In the genomic region with DNA sequence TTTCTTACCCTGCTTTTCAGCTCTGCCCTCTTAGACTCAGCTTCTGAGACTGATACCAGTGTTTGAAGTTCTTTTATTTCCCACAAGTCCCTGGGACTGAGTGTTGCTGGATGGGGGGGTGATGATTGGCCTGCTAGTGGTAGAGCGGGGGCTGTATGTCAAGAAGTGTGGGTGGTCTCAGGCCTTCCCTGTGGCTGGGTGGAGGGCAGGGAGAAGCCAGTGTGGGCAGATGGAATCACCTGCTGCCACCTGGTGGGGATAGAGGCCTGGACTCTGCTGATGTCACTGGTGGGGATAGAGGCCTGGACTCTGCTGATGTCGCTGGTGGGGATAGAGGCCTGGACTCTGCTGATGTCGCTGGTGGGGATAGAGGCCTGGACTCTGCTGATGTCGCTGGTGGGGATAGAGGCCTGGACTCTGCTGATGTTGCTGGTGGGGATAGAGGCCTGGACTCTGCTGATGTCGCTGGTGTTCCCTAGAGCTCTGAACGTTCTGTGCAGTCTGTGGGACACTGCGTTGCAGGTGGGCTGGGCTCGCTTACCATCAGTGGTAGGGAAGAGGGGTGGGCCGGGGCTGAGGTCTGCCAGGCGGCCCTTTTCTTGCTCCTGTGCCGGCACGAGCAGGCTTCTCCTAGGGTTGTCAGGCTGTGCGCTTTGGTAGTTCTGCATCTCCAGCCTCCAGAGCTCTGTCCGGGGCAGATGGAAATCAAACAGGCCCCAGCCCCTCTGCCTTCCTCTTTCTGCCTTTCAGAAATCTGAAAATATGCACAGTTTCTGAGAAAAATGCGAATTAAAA, we compare ENCODE assay signal across 1 cellular context.
TF ChIP-seq lines count a peak whose summit lies in the region.

No MANE protein-coding gene starts in this region.

TF ChIP-seq in GM23338, 12 proteins besides CTCF, POLR2A, EP300 and RAD21 (continued from another document):
- TF ChIP-seq, protein P1, sequence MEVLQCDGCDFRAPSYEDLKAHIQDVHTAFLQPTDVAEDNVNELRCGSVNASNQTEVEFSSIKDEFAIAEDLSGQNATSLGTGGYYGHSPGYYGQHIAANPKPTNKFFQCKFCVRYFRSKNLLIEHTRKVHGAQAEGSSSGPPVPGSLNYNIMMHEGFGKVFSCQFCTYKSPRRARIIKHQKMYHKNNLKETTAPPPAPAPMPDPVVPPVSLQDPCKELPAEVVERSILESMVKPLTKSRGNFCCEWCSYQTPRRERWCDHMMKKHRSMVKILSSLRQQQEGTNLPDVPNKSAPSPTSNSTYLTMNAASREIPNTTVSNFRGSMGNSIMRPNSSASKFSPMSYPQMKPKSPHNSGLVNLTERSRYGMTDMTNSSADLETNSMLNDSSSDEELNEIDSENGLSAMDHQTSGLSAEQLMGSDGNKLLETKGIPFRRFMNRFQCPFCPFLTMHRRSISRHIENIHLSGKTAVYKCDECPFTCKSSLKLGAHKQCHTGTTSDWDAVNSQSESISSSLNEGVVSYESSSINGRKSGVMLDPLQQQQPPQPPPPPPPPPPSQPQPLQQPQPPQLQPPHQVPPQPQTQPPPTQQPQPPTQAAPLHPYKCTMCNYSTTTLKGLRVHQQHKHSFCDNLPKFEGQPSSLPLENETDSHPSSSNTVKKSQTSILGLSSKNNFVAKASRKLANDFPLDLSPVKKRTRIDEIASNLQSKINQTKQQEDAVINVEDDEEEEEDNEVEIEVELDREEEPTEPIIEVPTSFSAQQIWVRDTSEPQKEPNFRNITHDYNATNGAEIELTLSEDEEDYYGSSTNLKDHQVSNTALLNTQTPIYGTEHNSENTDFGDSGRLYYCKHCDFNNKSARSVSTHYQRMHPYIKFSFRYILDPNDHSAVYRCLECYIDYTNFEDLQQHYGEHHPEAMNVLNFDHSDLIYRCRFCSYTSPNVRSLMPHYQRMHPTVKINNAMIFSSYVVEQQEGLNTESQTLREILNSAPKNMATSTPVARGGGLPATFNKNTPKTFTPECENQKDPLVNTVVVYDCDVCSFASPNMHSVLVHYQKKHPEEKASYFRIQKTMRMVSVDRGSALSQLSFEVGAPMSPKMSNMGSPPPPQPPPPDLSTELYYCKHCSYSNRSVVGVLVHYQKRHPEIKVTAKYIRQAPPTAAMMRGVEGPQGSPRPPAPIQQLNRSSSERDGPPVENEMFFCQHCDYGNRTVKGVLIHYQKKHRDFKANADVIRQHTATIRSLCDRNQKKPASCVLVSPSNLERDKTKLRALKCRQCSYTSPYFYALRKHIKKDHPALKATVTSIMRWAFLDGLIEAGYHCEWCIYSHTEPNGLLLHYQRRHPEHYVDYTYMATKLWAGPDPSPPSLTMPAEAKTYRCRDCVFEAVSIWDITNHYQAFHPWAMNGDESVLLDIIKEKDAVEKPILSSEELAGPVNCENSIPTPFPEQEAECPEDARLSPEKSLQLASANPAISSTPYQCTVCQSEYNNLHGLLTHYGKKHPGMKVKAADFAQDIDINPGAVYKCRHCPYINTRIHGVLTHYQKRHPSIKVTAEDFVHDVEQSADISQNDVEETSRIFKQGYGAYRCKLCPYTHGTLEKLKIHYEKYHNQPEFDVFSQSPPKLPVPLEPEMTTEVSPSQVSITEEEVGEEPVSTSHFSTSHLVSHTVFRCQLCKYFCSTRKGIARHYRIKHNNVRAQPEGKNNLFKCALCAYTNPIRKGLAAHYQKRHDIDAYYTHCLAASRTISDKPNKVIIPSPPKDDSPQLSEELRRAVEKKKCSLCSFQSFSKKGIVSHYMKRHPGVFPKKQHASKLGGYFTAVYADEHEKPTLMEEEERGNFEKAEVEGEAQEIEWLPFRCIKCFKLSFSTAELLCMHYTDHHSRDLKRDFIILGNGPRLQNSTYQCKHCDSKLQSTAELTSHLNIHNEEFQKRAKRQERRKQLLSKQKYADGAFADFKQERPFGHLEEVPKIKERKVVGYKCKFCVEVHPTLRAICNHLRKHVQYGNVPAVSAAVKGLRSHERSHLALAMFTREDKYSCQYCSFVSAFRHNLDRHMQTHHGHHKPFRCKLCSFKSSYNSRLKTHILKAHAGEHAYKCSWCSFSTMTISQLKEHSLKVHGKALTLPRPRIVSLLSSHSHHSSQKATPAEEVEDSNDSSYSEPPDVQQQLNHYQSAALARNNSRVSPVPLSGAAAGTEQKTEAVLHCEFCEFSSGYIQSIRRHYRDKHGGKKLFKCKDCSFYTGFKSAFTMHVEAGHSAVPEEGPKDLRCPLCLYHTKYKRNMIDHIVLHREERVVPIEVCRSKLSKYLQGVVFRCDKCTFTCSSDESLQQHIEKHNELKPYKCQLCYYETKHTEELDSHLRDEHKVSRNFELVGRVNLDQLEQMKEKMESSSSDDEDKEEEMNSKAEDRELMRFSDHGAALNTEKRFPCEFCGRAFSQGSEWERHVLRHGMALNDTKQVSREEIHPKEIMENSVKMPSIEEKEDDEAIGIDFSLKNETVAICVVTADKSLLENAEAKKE (CRISPR knock-in tag; IDR thresholded peaks at IDR 0.05): no peak
- TF ChIP-seq ZNF114 (CRISPR knock-in tag; IDR thresholded peaks at IDR 0.05): no peak
- no peak for TF ChIP-seq NANOG (IDR thresholded peaks at IDR 0.05; ENCODE audit: borderline replicate concordance)
- no peak for TF ChIP-seq CREB1 (CRISPR knock-in tag; IDR thresholded peaks at IDR 0.05; ENCODE audit: low read depth)
- no peak for TF ChIP-seq POLR2AphosphoS5 (IDR thresholded peaks at IDR 0.05; ENCODE audit: low read depth)
